Comparison of ENCODE assay signal across 18 cellular contexts in genomic region chr5:41115281-41115680, GRCh38. TPM values are rescaled to one million over a fixed set of nuclear protein-coding genes. Genes with fewer than 3 reads are reported as not detected.
DNase-seq lines count a peak whose midpoint lies in the region; ATAC-seq and TF ChIP-seq lines count a peak whose summit lies in the region.
"Had no signal": no experiment of that assay in that cellular context is flagged by ENCODE, and none has a peak within 500 bp of the region (broad histone marks: within the 10 kb centered on the region; RNA-seq: fewer than 3 reads in every experiment).

No MANE protein-coding gene starts in this region.

- H3K4me3 ChIP-seq in neural progenitor cell (no peak overlapping the region), HAP-1 (no peak overlapping the region)
- H3K4me3 ChIP-seq: hepatocyte had no signal

- peak overlapping the region; percentile 12 for H2AFZ ChIP-seq in neural progenitor cell (replicated peaks)
- H2AFZ ChIP-seq: hepatocyte had no signal

- H3K27me3 Mint-ChIP-seq in neural progenitor cell (ENCODE audit: insufficient read depth, low read depth) = peaks cover 2% of the 10 kb centered on the region
- H3K27me3 Mint-ChIP-seq: activated naive CD4-positive, alpha-beta T cell treated with anti-CD3 and anti-CD28 coated beads, Interleukin-2, amount 10 ng/mL, durations not matched to agents 7 days and 5 days had no signal

- no peaks in the 10 kb centered on the region for H3K79me2 ChIP-seq in neural progenitor cell (ENCODE audit: low read depth)
- H3K79me2 ChIP-seq: hepatocyte had no signal

- H3K4me1 ChIP-seq in neural progenitor cell (no peaks in the 10 kb centered on the region), HAP-1 (no peaks in the 10 kb centered on the region)

- H3K9me3 Mint-ChIP-seq in neural progenitor cell = no peaks in the 10 kb centered on the region
- H3K9me3 Mint-ChIP-seq: activated naive CD4-positive, alpha-beta T cell treated with anti-CD3 and anti-CD28 coated beads, Interleukin-2, amount 10 ng/mL, durations not matched to agents 7 days and 5 days; T-helper 1 cell treated with Interleukin-12 subunit alpha and Interleukin-12 subunit beta and Interleukin-4 antibody, amounts not matched to agents 30 μg/mL and 1 μg/mL, for 36 hours had no signal

- peaks cover 24% of the 10 kb centered on the region for H3K4me1 Mint-ChIP-seq in neural progenitor cell
- H3K4me1 Mint-ChIP-seq: activated naive CD4-positive, alpha-beta T cell treated with anti-CD3 and anti-CD28 coated beads, Interleukin-2, amount 10 ng/mL, durations not matched to agents 7 days and 5 days had no signal

- no peaks in the 10 kb centered on the region for H3K27me3 ChIP-seq in neural progenitor cell
- H3K27me3 ChIP-seq in HAP-1 (ENCODE audit: low read depth) = no peaks in the 10 kb centered on the region; the same call in 1 of the 2 replicates
- H3K27me3 ChIP-seq: hepatocyte had no signal

- H3K27ac Mint-ChIP-seq in neural progenitor cell = peak overlapping the region; percentile 99
- H3K27ac Mint-ChIP-seq: activated naive CD4-positive, alpha-beta T cell treated with anti-CD3 and anti-CD28 coated beads, Interleukin-2, amount 10 ng/mL, durations not matched to agents 7 days and 5 days; T-helper 1 cell treated with Interleukin-12 subunit alpha and Interleukin-12 subunit beta and Interleukin-4 antibody, amounts not matched to agents 30 μg/mL and 1 μg/mL, for 36 hours had no signal

- peak overlapping the region; percentile 18 for H3K4me3 Mint-ChIP-seq in neural progenitor cell
- H3K4me3 Mint-ChIP-seq: activated naive CD4-positive, alpha-beta T cell treated with anti-CD3 and anti-CD28 coated beads, Interleukin-2, amount 10 ng/mL, durations not matched to agents 7 days and 5 days; T-helper 1 cell treated with Interleukin-12 subunit alpha and Interleukin-12 subunit beta and Interleukin-4 antibody, amounts not matched to agents 30 μg/mL and 1 μg/mL, for 36 hours had no signal

- H3K27ac ChIP-seq in neural progenitor cell = no peak overlapping the region
- H3K27ac ChIP-seq: hepatocyte had no signal

- ATAC-seq in SK-N-SH treated with all-trans-retinoic acid at 6 μM for 48 hours (no peak; the same call in 2 of the 3 replicates), HG03025 (IDR thresholded peaks at IDR 0.05; ENCODE audit: low FRiP score, unreplicated experiment) (no peak)
- ATAC-seq: activated CD4-positive, CD25-positive, alpha-beta regulatory T cell treated with anti-CD3 and anti-CD28 coated beads, Interleukin-2, amount 50 U/mL, for 24 hours; HepG2; left colon had no signal

- DNase-seq in AG08396 (ENCODE audit: low spot score) (peak; percentile 59), M059J (ENCODE audit: low read depth) (peak; percentile 88), dedifferentiated amniotic fluid mesenchymal stem cell (ENCODE audit: extremely low spot score) (peak; percentile 85), neural progenitor cell (ENCODE audit: low spot score) (no peak), HAP-1 (ENCODE audit: low spot score in 2 of 2) (no peak)
- no peak for DNase-seq in activated effector memory CD4-positive, alpha-beta T cell treated with anti-CD3 and anti-CD28 coated beads, Interleukin-2, amount 50 U/mL, for 16 hours
- DNase-seq: activated naive CD4-positive, alpha-beta T cell treated with anti-CD3 and anti-CD28 coated beads, Interleukin-2, amount 10 ng/mL, durations not matched to agents 7 days and 5 days; AML-193; cerebellar nuclear complex; left colon had no signal

- H3K9ac ChIP-seq in neural progenitor cell = no peak overlapping the region

- TF ChIP-seq CTCF in neural progenitor cell (IDR thresholded peaks at IDR 0.05) = no peak

- no peak overlapping the region for H3K4me2 ChIP-seq in neural progenitor cell
- H3K4me2 ChIP-seq: hepatocyte had no signal

- H3K36me3 ChIP-seq in neural progenitor cell (no peaks in the 10 kb centered on the region), HAP-1 (replicated peaks) (no peaks in the 10 kb centered on the region)

- H3K9me3 ChIP-seq in neural progenitor cell (ENCODE audit: low read depth) (no peaks in the 10 kb centered on the region), HAP-1 (no peaks in the 10 kb centered on the region)

- no peaks in the 10 kb centered on the region for H3F3A ChIP-seq in neural progenitor cell (ENCODE audit: low read depth)

- no peaks in the 10 kb centered on the region for H3K36me3 Mint-ChIP-seq in neural progenitor cell
- H3K36me3 Mint-ChIP-seq: activated naive CD4-positive, alpha-beta T cell treated with anti-CD3 and anti-CD28 coated beads, Interleukin-2, amount 10 ng/mL, durations not matched to agents 7 days and 5 days had no signal

- in situ Hi-C loops in HAP-1 (cut with MboI; ENCODE audit: low sequenced_read_pairs) = no loop called here

- H4K20me1 ChIP-seq in neural progenitor cell (ENCODE audit: low read depth) = no peaks in the 10 kb centered on the region

TF ChIP-seq in SK-N-SH treated with all-trans-retinoic acid at 6 μM for 48 hours, 23 proteins besides CTCF, POLR2A, EP300 and RAD21:
- TF ChIP-seq CSDC2 (CRISPR knock-in tag; IDR thresholded peaks at IDR 0.05) (no peak), ZFP30 (CRISPR knock-in tag; IDR thresholded peaks at IDR 0.05) (no peak), TCF4 (CRISPR knock-in tag; IDR thresholded peaks at IDR 0.05; ENCODE audit: borderline replicate concordance) (no peak), BACH2 (CRISPR knock-in tag; IDR thresholded peaks at IDR 0.05; ENCODE audit: borderline replicate concordance) (no peak), TOX (CRISPR knock-in tag; IDR thresholded peaks at IDR 0.05; ENCODE audit: borderline replicate concordance) (no peak), ISL1 (CRISPR knock-in tag; IDR thresholded peaks at IDR 0.05) (no peak), PPARA (CRISPR knock-in tag; IDR thresholded peaks at IDR 0.05; ENCODE audit: borderline replicate concordance) (no peak), ZC3H10 (CRISPR knock-in tag; IDR thresholded peaks at IDR 0.05) (no peak), OSR1 (CRISPR knock-in tag; IDR thresholded peaks at IDR 0.05) (no peak), ZNF8 (CRISPR knock-in tag; IDR thresholded peaks at IDR 0.05) (no peak), GLIS3 (CRISPR knock-in tag; IDR thresholded peaks at IDR 0.05) (no peak)

RNA-seq across cellular contexts. Expression of gene MROH2B, which starts 44.1 kb away (rescaled TPM):
- total RNA-seq in M059J (2014; rRNA removed; shearing (Covaris generic)) = 0.12 and 0.59 TPM in 2 replicates
- total RNA-seq in neural progenitor cell (ENCODE audit: low replicate concordance) = not detected in 2 replicates
- total RNA-seq: H1, hepatocyte, HepG2, left colon, pulmonary artery endothelial cell had no signal

Comparison
In these comparisons a context has a peak if more than half of its experiments do, and no peak if none do; other contexts are left out.
1. DNase-seq: peak in AG08396 (single experiment), M059J (single experiment) and dedifferentiated amniotic fluid mesenchymal stem cell (single experiment); none in neural progenitor cell (single experiment), HAP-1 (0 of 2) and activated effector memory CD4-positive, alpha-beta T cell treated with anti-CD3 and anti-CD28 coated beads, Interleukin-2, amount 50 U/mL, for 16 hours (single experiment).